In the genomic region with DNA sequence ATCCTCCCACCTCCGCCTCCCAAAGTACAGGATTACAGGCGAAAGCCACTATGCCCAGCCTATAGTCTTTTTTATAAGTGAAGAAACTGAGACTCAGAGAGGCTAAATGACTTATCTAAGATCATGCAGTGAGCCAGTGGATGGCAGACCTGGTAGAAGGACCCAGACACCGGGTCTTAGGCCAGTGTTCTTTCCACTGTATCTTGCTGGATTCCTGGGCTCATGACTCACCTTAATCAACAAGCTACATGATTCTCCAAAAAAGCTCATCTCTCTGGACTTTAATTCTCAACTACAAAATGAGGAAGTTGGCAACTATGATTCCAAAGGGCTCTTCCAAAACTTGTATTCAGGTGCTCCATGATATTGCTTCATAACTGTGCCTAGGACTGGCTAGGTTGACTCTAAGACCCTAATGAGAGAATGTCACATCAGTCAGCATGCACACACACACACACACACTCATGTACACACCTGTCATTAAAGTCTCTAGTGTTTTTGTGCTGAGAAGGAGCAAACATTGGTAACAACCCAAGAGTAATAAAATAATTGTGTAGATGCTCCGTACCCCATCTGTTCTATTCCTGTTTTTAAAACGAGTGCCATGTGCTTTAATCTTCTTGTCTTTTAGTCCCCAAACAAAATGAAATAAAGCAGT, we compare ENCODE assay signal across 1 cellular context.
TF ChIP-seq lines count a peak whose summit lies in the region.

No MANE protein-coding gene starts in this region.

TF ChIP-seq in IMR-90, 13 proteins besides CTCF, POLR2A, EP300 and RAD21:
- no peak for TF ChIP-seq MAZ (IDR thresholded peaks at IDR 0.05; ENCODE audit: borderline replicate concordance, low read depth, low read length)
- TF ChIP-seq CEBPB (IDR thresholded peaks at IDR 0.05; ENCODE audit: low read depth, low read length), result peak; percentile 9; the same call in 1 of the 2 replicates
